In the genomic region with DNA sequence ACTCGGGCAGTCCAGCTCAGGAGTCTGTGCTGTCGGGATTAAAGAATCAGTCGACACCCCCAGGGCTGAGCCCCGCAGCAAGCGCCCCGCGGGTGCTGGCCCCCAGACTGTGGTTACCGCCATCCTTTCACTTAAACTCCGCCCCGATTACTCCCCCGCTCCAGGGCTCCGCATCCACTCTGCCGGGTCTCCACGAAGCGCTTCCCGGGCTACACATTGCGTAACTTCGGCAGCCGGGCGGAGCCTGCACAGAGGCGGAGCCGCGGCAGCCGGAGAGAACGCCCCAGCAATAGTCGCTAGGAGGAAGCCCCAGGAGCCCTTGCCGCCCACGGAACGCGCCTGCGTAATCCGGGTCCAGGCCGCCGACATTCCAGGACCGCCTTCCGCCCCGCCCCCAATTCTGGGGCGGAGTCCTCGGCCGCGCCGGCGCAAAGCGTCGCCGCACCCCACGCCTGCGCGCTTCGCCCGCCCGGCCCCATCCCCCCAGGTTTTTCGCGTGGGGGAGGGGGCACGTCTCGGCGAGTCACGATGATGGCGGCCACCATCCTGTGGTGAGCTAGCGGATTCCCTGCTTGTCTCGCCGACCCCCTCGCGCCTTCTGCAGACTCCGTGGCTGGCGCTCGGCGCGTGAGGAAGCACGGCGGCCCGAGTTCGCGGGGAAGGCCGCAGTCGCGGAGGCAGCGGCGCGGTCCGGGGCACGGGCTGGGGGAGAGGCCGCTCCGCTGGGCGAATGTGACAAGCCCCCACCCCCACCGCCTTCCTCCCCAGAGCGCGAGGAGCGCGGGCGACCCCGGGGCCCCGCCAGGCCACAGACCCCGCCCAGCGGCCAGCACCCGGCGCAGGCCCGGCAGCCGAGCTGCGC, we compare ENCODE assay signal across 1 cellular context.
A peak's percentile ranks its signal among the peaks of the same experiment; 100 is the strongest.
TF ChIP-seq lines count a peak whose summit lies in the region.

A gene (plus strand): TSS at position 521 of the 862 bp plus-strand sequence. CDS start 351 bp downstream, outside the sequence.

TF ChIP-seq in K562, 482 proteins besides CTCF, POLR2A, EP300 and RAD21 (continued from another document and continues in another):
- TF ChIP-seq, protein P1, sequence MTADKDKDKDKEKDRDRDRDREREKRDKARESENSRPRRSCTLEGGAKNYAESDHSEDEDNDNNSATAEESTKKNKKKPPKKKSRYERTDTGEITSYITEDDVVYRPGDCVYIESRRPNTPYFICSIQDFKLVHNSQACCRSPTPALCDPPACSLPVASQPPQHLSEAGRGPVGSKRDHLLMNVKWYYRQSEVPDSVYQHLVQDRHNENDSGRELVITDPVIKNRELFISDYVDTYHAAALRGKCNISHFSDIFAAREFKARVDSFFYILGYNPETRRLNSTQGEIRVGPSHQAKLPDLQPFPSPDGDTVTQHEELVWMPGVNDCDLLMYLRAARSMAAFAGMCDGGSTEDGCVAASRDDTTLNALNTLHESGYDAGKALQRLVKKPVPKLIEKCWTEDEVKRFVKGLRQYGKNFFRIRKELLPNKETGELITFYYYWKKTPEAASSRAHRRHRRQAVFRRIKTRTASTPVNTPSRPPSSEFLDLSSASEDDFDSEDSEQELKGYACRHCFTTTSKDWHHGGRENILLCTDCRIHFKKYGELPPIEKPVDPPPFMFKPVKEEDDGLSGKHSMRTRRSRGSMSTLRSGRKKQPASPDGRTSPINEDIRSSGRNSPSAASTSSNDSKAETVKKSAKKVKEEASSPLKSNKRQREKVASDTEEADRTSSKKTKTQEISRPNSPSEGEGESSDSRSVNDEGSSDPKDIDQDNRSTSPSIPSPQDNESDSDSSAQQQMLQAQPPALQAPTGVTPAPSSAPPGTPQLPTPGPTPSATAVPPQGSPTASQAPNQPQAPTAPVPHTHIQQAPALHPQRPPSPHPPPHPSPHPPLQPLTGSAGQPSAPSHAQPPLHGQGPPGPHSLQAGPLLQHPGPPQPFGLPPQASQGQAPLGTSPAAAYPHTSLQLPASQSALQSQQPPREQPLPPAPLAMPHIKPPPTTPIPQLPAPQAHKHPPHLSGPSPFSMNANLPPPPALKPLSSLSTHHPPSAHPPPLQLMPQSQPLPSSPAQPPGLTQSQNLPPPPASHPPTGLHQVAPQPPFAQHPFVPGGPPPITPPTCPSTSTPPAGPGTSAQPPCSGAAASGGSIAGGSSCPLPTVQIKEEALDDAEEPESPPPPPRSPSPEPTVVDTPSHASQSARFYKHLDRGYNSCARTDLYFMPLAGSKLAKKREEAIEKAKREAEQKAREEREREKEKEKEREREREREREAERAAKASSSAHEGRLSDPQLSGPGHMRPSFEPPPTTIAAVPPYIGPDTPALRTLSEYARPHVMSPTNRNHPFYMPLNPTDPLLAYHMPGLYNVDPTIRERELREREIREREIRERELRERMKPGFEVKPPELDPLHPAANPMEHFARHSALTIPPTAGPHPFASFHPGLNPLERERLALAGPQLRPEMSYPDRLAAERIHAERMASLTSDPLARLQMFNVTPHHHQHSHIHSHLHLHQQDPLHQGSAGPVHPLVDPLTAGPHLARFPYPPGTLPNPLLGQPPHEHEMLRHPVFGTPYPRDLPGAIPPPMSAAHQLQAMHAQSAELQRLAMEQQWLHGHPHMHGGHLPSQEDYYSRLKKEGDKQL (CRISPR knock-in tag; IDR thresholded peaks at IDR 0.05; ENCODE audit: borderline replicate concordance), result no peak
- no peak for TF ChIP-seq ZNF707 (CRISPR knock-in tag; conservative IDR thresholded peaks at IDR 0.05)
- no peak for TF ChIP-seq PHB2 (IDR thresholded peaks at IDR 0.05; ENCODE audit: low read depth)
- peak; percentile 2 for TF ChIP-seq ZFP36 (IDR thresholded peaks at IDR 0.05; ENCODE audit: low read depth, low read length, partially characterized antibody)
- TF ChIP-seq ZNF24 (IDR thresholded peaks at IDR 0.05), result 0 out of 2 replicates have a peak, but pooled peaks have one; percentile 10
- 0 out of 2 replicates have a peak, but pooled peaks have one; percentile 2 for TF ChIP-seq HDAC2 (IDR thresholded peaks at IDR 0.05)
- TF ChIP-seq SAP30 (IDR thresholded peaks at IDR 0.05; ENCODE audit: borderline replicate concordance, insufficient read depth, low read depth, low read length, poor library complexity, severe bottlenecking), result no peak
- TF ChIP-seq, protein P2, sequence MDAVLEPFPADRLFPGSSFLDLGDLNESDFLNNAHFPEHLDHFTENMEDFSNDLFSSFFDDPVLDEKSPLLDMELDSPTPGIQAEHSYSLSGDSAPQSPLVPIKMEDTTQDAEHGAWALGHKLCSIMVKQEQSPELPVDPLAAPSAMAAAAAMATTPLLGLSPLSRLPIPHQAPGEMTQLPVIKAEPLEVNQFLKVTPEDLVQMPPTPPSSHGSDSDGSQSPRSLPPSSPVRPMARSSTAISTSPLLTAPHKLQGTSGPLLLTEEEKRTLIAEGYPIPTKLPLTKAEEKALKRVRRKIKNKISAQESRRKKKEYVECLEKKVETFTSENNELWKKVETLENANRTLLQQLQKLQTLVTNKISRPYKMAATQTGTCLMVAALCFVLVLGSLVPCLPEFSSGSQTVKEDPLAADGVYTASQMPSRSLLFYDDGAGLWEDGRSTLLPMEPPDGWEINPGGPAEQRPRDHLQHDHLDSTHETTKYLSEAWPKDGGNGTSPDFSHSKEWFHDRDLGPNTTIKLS (IDR thresholded peaks at IDR 0.05; ENCODE audit: borderline replicate concordance, low read depth), result peak; percentile 85
- peak; percentile 64 for TF ChIP-seq FUS (optimal IDR thresholded peaks at IDR 0.05; ENCODE audit: low read depth, low read length)
- no peak for TF ChIP-seq FOXA1 (IDR thresholded peaks at IDR 0.05; ENCODE audit: borderline replicate concordance)
- TF ChIP-seq, protein P3, sequence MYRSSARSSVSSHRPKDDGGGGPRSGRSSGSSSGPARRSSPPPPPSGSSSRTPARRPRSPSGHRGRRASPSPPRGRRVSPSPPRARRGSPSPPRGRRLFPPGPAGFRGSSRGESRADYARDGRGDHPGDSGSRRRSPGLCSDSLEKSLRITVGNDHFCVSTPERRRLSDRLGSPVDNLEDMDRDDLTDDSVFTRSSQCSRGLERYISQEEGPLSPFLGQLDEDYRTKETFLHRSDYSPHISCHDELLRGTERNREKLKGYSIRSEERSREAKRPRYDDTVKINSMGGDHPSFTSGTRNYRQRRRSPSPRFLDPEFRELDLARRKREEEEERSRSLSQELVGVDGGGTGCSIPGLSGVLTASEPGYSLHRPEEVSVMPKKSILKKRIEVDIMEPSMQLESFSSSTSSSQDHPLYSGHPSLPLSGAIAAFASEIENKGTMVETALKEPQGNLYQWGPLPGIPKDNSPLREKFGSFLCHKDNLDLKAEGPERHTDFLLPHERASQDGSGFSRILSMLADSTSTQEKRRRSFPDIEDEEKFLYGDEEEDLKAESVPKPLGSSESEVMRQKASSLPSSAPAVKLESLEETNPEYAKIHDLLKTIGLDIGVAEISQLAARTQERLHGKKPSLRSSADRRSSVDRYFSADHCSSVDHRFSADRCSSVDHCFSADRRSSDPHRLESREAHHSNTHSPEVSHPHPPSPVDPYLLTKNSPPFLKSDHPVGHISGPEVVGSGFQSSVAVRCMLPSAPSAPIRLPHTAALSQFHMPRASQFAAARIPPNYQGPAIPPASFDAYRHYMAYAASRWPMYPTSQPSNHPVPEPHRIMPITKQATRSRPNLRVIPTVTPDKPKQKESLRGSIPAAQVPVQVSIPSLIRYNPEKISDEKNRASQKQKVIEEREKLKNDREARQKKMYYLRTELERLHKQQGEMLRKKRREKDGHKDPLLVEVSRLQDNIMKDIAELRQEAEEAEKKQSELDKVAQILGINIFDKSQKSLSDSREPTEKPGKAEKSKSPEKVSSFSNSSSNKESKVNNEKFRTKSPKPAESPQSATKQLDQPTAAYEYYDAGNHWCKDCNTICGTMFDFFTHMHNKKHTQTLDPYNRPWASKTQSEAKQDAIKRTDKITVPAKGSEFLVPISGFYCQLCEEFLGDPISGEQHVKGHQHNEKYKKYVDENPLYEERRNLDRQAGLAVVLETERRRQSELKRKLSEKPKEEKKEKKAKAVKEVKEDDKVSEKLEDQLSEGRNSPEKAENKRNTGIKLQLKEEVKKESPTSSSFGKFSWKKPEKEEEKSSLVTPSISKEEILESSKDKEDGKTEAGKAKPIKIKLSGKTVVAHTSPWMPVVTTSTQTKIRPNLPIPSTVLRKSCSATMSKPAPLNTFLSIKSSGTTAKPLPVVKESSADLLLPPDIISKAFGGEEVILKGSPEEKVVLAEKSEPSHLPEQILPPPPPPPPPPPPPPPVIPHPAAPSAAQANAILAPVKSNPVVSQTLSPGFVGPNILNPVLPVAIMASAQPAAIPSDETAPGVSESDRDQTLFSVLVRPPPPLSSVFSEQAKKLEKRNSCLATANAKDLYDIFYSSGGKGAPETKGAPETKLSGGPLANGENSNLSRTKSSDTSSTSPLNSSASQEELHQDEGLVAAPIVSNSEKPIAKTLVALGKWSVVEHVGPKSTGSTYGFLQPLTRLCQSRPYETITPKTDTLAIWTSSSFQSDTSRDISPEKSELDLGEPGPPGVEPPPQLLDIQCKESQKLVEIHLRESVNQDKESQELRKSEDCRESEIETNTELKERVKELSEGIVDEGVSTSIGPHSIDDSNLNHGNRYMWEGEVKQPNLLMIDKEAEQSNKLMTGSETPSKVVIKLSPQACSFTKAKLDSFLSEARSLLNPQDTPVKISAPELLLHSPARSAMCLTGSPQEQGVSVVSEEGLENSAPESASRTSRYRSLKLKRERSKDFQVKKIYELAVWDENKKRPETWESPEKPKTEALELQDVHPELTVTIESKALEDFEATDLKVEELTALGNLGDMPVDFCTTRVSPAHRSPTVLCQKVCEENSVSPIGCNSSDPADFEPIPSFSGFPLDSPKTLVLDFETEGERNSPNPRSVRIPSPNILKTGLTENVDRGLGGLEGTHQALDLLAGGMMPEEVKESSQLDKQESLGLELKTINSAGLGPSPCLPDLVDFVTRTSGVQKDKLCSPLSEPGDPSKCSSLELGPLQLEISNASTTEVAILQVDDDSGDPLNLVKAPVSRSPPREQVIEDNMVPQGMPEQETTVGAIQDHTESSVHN (IDR thresholded peaks at IDR 0.05; ENCODE audit: borderline replicate concordance in 1 of 2, low read depth in 1 of 2), result no peak
- TF ChIP-seq, protein P4, sequence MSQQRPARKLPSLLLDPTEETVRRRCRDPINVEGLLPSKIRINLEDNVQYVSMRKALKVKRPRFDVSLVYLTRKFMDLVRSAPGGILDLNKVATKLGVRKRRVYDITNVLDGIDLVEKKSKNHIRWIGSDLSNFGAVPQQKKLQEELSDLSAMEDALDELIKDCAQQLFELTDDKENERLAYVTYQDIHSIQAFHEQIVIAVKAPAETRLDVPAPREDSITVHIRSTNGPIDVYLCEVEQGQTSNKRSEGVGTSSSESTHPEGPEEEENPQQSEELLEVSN (IDR thresholded peaks at IDR 0.05; ENCODE audit: borderline replicate concordance in 1 of 2, extremely low read depth in 1 of 2, insufficient read depth in 1 of 2, insufficient read length in 1 of 2, low read depth in 1 of 2, low read length in 1 of 2, poor library complexity in 1 of 2, severe bottlenecking in 1 of 2), result peak in 1 of 2 experiments; percentile 44
- no peak for TF ChIP-seq HNRNPK (IDR thresholded peaks at IDR 0.05; ENCODE audit: low read depth, low read length, poor library complexity, severe bottlenecking)
- no peak for TF ChIP-seq DNMT1 (IDR thresholded peaks at IDR 0.05)
- TF ChIP-seq CREBBP (IDR thresholded peaks at IDR 0.05; ENCODE audit: low read depth, low read length), result no peak
- TF ChIP-seq KAT8 (IDR thresholded peaks at IDR 0.05; ENCODE audit: low read depth), result no peak
- TF ChIP-seq, protein P5, sequence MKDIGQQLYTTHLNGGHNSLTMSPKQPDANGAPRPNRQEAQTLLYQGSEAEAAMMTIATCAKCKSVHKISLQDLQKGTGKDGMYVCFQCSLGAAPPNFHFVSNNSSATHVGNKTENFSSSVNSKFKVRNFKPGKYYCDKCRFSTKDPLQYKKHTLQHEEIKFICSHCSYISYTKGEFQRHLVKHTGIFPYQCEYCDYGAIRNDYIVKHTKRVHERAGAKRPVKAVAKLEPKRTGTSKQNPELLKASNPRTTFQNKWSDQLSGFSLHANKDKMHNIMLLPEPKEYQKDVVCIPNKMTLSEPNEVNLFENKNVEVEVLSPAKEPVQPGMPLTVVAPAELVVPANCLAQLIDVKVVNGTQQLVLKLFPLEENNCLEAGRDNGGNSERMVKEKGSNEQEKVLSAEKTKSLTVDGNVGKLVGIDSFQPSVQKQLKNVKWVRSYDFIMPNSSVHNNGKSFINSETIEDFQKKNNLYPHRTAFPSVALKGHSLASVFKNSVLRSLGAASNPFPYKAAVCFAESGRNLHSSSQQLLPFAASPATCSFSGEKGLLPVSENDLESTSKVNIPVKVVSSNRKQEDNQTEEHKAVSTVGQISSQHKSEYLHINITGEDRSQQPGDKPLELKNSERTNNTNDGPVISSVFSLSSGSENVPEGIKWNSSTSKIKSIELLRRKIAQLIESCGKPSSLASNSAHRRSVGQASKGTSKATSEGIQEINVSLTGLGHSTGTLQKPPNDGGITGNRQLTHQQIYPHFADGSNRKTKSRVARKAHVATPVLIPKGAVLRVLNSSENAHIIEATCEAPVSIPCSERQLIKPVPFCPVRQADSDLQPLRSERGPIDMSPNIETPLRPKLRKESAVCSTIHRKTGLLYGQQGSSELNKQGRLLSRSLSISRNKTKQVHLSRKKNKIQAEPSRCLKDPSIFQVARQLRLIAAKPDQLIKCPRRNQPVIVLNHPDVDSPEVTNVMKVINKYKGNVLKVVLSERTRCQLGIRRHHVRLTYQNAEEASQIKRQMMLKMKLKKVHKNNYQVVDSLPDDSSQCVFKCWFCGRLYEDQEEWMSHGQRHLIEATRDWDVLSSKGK (CRISPR knock-in tag; IDR thresholded peaks at IDR 0.05), result no peak
- TF ChIP-seq, protein P6, sequence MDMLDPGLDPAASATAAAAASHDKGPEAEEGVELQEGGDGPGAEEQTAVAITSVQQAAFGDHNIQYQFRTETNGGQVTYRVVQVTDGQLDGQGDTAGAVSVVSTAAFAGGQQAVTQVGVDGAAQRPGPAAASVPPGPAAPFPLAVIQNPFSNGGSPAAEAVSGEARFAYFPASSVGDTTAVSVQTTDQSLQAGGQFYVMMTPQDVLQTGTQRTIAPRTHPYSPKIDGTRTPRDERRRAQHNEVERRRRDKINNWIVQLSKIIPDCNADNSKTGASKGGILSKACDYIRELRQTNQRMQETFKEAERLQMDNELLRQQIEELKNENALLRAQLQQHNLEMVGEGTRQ (CRISPR knock-in tag; IDR thresholded peaks at IDR 0.05), result no peak
- no peak for TF ChIP-seq ZNF696 (CRISPR knock-in tag; conservative IDR thresholded peaks at IDR 0.05)
- TF ChIP-seq SIN3A (IDR thresholded peaks at IDR 0.05; ENCODE audit: borderline replicate concordance in 2 of 2, control insufficient read depth in 1 of 2, low read depth in 2 of 2, low read length in 2 of 2), result peak in 1 of 2 experiments; percentile 60; a peak in 1 of 4 replicates
- TF ChIP-seq, protein P7, sequence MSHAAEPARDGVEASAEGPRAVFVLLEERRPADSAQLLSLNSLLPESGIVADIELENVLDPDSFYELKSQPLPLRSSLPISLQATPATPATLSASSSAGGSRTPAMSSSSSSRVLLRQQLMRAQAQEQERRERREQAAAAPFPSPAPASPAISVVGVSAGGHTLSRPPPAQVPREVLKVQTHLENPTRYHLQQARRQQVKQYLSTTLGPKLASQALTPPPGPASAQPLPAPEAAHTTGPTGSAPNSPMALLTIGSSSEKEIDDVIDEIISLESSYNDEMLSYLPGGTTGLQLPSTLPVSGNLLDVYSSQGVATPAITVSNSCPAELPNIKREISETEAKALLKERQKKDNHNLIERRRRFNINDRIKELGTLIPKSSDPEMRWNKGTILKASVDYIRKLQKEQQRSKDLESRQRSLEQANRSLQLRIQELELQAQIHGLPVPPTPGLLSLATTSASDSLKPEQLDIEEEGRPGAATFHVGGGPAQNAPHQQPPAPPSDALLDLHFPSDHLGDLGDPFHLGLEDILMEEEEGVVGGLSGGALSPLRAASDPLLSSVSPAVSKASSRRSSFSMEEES (CRISPR knock-in tag; IDR thresholded peaks at IDR 0.05), result no peak
- TF ChIP-seq ARHGAP35 (IDR thresholded peaks at IDR 0.05; ENCODE audit: partially characterized antibody), result no peak
- no peak for TF ChIP-seq HNRNPUL1 (IDR thresholded peaks at IDR 0.05; ENCODE audit: low read length)
- 0 out of 2 replicates have a peak, but pooled peaks have one; percentile 57 for TF ChIP-seq PHF21A (IDR thresholded peaks at IDR 0.05; ENCODE audit: borderline replicate concordance, low read depth)
- peak; percentile 91 for TF ChIP-seq ATF7 (IDR thresholded peaks at IDR 0.05)
